22 cellular contexts compared by ENCODE assay signal in genomic region chr1:242197907-242198306, GRCh38.
DNase-seq lines count a peak whose midpoint lies in the region; ATAC-seq, FAIRE-seq and TF ChIP-seq lines count a peak whose summit lies in the region.
"Had no signal": no experiment of that assay in that cellular context is flagged by ENCODE, and none has a peak within 500 bp of the region (broad histone marks: within the 10 kb centered on the region; RNA-seq: fewer than 3 reads in every experiment).

No MANE protein-coding gene starts in this region.

- POLR2A ChIA-PET in GM12878 (lab: Charles Lee) = no interaction called here

- no peak overlapping the region for H3K4ac ChIP-seq in mesenchymal stem cell (ENCODE audit: low read depth in 1 of 2, low read length in 2 of 2)

- TF ChIP-seq POLR2A in GM12878 (IDR thresholded peaks at IDR 0.05; ENCODE audit: low read depth, low read length) = no peak

- BruUV-seq in GM12878 (replicated peaks; lab: Mats Ljungman, UMichigan) = no TSS peak
- BruUV-seq in mammary epithelial cell (replicated peaks; lab: Mats Ljungman, UMichigan) = no TSS peak

- CTCF ChIA-PET in GM12878 (lab: Yijun Ruan, JAX) (no interaction called here), mammary epithelial cell (lab: Charles Lee; ENCODE audit: low non-redundant PET) (no interaction called here)

- H3K23ac ChIP-seq in mesenchymal stem cell (ENCODE audit: low read length in 2 of 2) = no peak overlapping the region

- no peak for TF ChIP-seq CTCF in GM12878 (IDR thresholded peaks at IDR 0.05 in 2 of 3, conservative IDR thresholded peaks at IDR 0.05 in 1 of 3; ENCODE audit: control insufficient read depth in 2 of 3, extremely low read depth in 1 of 3, insufficient read depth in 1 of 3, low read depth in 3 of 3, low read length in 3 of 3)
- TF ChIP-seq CTCF in mammary epithelial cell (conservative IDR thresholded peaks at IDR 0.05 in 1 of 2, IDR thresholded peaks at IDR 0.05 in 1 of 2; ENCODE audit: extremely low read depth in 1 of 2, insufficient read depth in 1 of 2, low read depth in 1 of 2, low read length in 2 of 2) = no peak

- H3K79me1 ChIP-seq in mesenchymal stem cell (replicated peaks; ENCODE audit: low read length, poor library complexity, severe bottlenecking) = no peaks in the 10 kb centered on the region

- H3K9me3 ChIP-seq in BLaER1 (no peaks in the 10 kb centered on the region), GM12878 (replicated peaks; ENCODE audit: control insufficient read depth, insufficient read depth, low read length) (no peaks in the 10 kb centered on the region), mesenchymal stem cell (ENCODE audit: control insufficient read depth, low read length) (no peaks in the 10 kb centered on the region), mammary epithelial cell (replicated peaks; ENCODE audit: insufficient read depth, low read length) (no peaks in the 10 kb centered on the region)
- H3K9me3 ChIP-seq: A549 had no signal

- no peak for ATAC-seq in GM12878
- ATAC-seq in HG02938 (IDR thresholded peaks at IDR 0.05; ENCODE audit: unreplicated experiment) = no peak
- ATAC-seq: A549 had no signal

- TF ChIP-seq RAD21 in GM12878 (IDR thresholded peaks at IDR 0.05; ENCODE audit: insufficient read depth, low read depth, low read length) = no peak

- H3K36me3 ChIP-seq in BLaER1 (no peaks in the 10 kb centered on the region), GM12878 (ENCODE audit: control insufficient read depth in 2 of 2, insufficient read depth in 2 of 2, low read length in 1 of 2) (no peaks in the 10 kb centered on the region), mesenchymal stem cell (ENCODE audit: control insufficient read depth in 1 of 2, insufficient read depth in 2 of 2, low read depth in 1 of 2, low read length in 2 of 2) (no peaks in the 10 kb centered on the region), mammary epithelial cell (ENCODE audit: insufficient read depth, low read length) (no peaks in the 10 kb centered on the region)

- no peak overlapping the region for H4K8ac ChIP-seq in mesenchymal stem cell (ENCODE audit: low read length)

- RAD21 ChIA-PET in GM12878 (lab: Charles Lee; ENCODE audit: unreplicated experiment) = no interaction called here

- H3K4me3 ChIP-seq in BLaER1 = no peak overlapping the region
- no peak overlapping the region for H3K4me3 ChIP-seq in GM12878
- H3K4me3 ChIP-seq in mesenchymal stem cell (ENCODE audit: insufficient read depth in 1 of 2, low read depth in 1 of 2, low read length in 2 of 2) = no peak overlapping the region
- no peak overlapping the region for H3K4me3 ChIP-seq in mammary epithelial cell (replicated peaks in 1 of 3; ENCODE audit: insufficient read depth in 1 of 3, low read depth in 2 of 3, low read length in 3 of 3)
- H3K4me3 ChIP-seq: A549 had no signal

- TF ChIP-seq EP300 in GM12878 (IDR thresholded peaks at IDR 0.05; ENCODE audit: borderline replicate concordance in 1 of 2, control insufficient read depth in 1 of 2, low read depth in 2 of 2, low read length in 2 of 2) = no peak

- no peak overlapping the region for H2BK5ac ChIP-seq in mesenchymal stem cell (ENCODE audit: low read depth, low read length, poor library complexity, severe bottlenecking)

- no peak overlapping the region for H2BK120ac ChIP-seq in mesenchymal stem cell (ENCODE audit: low read depth, low read length)

- H3K4me1 ChIP-seq in BLaER1 (peaks cover 9% of the 10 kb centered on the region), GM12878 (ENCODE audit: control insufficient read depth, insufficient read depth, low read length) (no peaks in the 10 kb centered on the region), mesenchymal stem cell (ENCODE audit: control insufficient read depth, insufficient read depth, low read depth, low read length) (peaks cover 2% of the 10 kb centered on the region), mammary epithelial cell (ENCODE audit: insufficient read depth, low read length) (peaks cover 43% of the 10 kb centered on the region)

- H3K14ac ChIP-seq in mesenchymal stem cell (ENCODE audit: low read length in 2 of 2) = no peak overlapping the region

- no peak overlapping the region for H2BK15ac ChIP-seq in mesenchymal stem cell (ENCODE audit: low read depth, poor library complexity, severe bottlenecking)

- no peak overlapping the region for H3K18ac ChIP-seq in mesenchymal stem cell (ENCODE audit: low read depth in 1 of 2, low read length in 2 of 2)

- no peaks in the 10 kb centered on the region for H3K27me3 ChIP-seq in BLaER1
- H3K27me3 ChIP-seq in GM12878 (replicated peaks in 1 of 2; ENCODE audit: control insufficient read depth in 2 of 2, insufficient read depth in 2 of 2, low read length in 1 of 2) = no peaks in the 10 kb centered on the region; a peak in 1 of 4 replicates
- no peaks in the 10 kb centered on the region for H3K27me3 ChIP-seq in mesenchymal stem cell (ENCODE audit: control insufficient read depth in 1 of 2, insufficient read depth in 1 of 2, low read length in 2 of 2)
- no peaks in the 10 kb centered on the region for H3K27me3 ChIP-seq in mammary epithelial cell (ENCODE audit: insufficient read depth, low read length)

- H3K79me2 ChIP-seq in GM12878 (ENCODE audit: control insufficient read depth, insufficient read depth, low read length) = no peaks in the 10 kb centered on the region
- no peaks in the 10 kb centered on the region for H3K79me2 ChIP-seq in mammary epithelial cell (ENCODE audit: insufficient read depth, low read length)

- H4K91ac ChIP-seq in mesenchymal stem cell (ENCODE audit: low read length) = no peak overlapping the region

- H3K9ac ChIP-seq in BLaER1 (no peak overlapping the region), GM12878 (ENCODE audit: control insufficient read depth, insufficient read depth, low read length) (no peak overlapping the region), mesenchymal stem cell (ENCODE audit: low read length) (peak overlapping the region; percentile 27), mammary epithelial cell (ENCODE audit: insufficient read depth, low read length) (no peak overlapping the region)

- H2AFZ ChIP-seq in GM12878 (ENCODE audit: control insufficient read depth, low read depth, low read length) = no peak overlapping the region
- H2AFZ ChIP-seq in mesenchymal stem cell (ENCODE audit: low read depth, low read length) = no peak overlapping the region
- no peak overlapping the region for H2AFZ ChIP-seq in mammary epithelial cell (ENCODE audit: low read depth, low read length)

- SMC1A ChIA-PET in GM12878 (lab: Charles Lee; ENCODE audit: uncharacterized antibody, unreplicated experiment) = no interaction called here

- 62% methylated on average over 3 of the region's 3 CpGs for WGBS in GM12878 (ENCODE audit: insufficient coverage, insufficient replicate concordance, low lambda C conversion rate, missing lambda C conversion rate)
- WGBS in mesenchymal stem cell = 89% methylated on average over 3 of the region's 3 CpGs
- 92% methylated on average over 3 of the region's 3 CpGs for WGBS in mammary epithelial cell (ENCODE audit: low coverage, missing lambda C conversion rate)

- H4K20me1 ChIP-seq in BLaER1 (no peaks in the 10 kb centered on the region), GM12878 (ENCODE audit: control insufficient read depth, insufficient read depth) (no peaks in the 10 kb centered on the region), mammary epithelial cell (ENCODE audit: insufficient read depth, low read length) (no peaks in the 10 kb centered on the region)

- dilution Hi-C loops in mammary epithelial cell (cut with HindIII; ENCODE audit: low sequenced_read_pairs) = no loop called here

- H2BK12ac ChIP-seq in mesenchymal stem cell (ENCODE audit: low read length in 2 of 2) = no peak overlapping the region

- H3K27ac ChIP-seq in BLaER1 (no peak overlapping the region), GM12878 (ENCODE audit: control insufficient read depth, insufficient read depth) (no peak overlapping the region), mesenchymal stem cell (ENCODE audit: low read length, poor library complexity, severe bottlenecking) (no peak overlapping the region), mammary epithelial cell (ENCODE audit: insufficient read depth, low read depth, low read length) (no peak overlapping the region)
- H3K27ac ChIP-seq: 22Rv1, A549 had no signal

- in situ Hi-C loops in GM12878 (cut with MboI) (no loop called here), mammary epithelial cell (cut with MboI; ENCODE audit: low sequenced_read_pairs in 2 of 2) (no loop called here)

- DNase-seq in GM12878 (ENCODE audit: low read depth, low spot score) = no peak
- DNase-seq in mesenchymal stem cell = no peak
- DNase-seq in mammary epithelial cell = no peak
- DNase-seq: AML-193; C1 segment of cervical spinal cord; CD4-positive, alpha-beta memory T cell; CD4-positive, CD25-positive, alpha-beta regulatory T cell; CD8-positive, alpha-beta memory T cell; COR-L47; DMS 273 treated with DMSO at 0.1 percent for 48 hours; DMS153; DMS53; DMS79; DND-41; EL; GDM1 had no signal

- no peak overlapping the region for H2AK5ac ChIP-seq in mesenchymal stem cell (ENCODE audit: low read length, severe bottlenecking)

- peak overlapping the region; percentile 34 for H3K4me2 ChIP-seq in BLaER1
- H3K4me2 ChIP-seq in GM12878 (ENCODE audit: control insufficient read depth, insufficient read depth) = no peak overlapping the region
- no peak overlapping the region for H3K4me2 ChIP-seq in mesenchymal stem cell (ENCODE audit: low read length, poor library complexity, severe bottlenecking)
- H3K4me2 ChIP-seq in mammary epithelial cell (ENCODE audit: insufficient read depth, low read depth, low read length) = no peak overlapping the region
- H3K4me2 ChIP-seq: A549 had no signal

- intact Hi-C loops in GM12878 (cut with micrococcal nuclease; ENCODE audit: unreplicated experiment) = no loop called here
- intact Hi-C loops in mammary epithelial cell (cut with micrococcal nuclease) = no loop called here

- FAIRE-seq in GM12878 (lab: Jason Lieb, UNC) = no peak
- FAIRE-seq: A549, GM12891, GM19239 had no signal

TF ChIP-seq in GM12878, 131 proteins besides CTCF, POLR2A, EP300 and RAD21:
- TF ChIP-seq SMAD5 (IDR thresholded peaks at IDR 0.05; ENCODE audit: low read depth) (no peak), ZNF24 (IDR thresholded peaks at IDR 0.05) (peak; percentile 73)
